Comparison of ENCODE assay signal across 10 cellular contexts in the genomic region with DNA sequence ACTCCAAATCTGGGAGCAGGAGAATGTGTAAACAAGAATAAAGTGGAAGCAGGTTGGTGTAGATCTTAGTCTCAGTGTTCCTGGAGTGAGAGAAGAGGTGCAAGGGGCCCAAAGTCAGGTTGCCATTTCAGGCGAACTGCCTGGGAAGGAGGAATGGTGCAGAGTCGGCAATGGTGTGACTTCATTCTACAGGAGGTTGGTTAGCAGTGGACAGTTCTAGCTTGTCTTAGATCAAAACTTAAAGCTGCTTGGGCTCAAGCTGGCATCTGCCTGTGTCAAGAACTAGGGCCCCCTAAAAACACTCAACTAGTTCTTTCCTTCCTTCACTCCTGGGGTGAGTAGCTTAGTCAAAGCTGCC. TPM values are rescaled to one million over a fixed set of nuclear protein-coding genes. Genes with fewer than 3 reads are reported as not detected.
DNase-seq lines count a peak whose midpoint lies in the region; ATAC-seq and TF ChIP-seq lines count a peak whose summit lies in the region.
"Had no signal": no experiment of that assay in that cellular context is flagged by ENCODE, and none has a peak within 500 bp of the region (broad histone marks: within the 10 kb centered on the region; RNA-seq: fewer than 3 reads in every experiment).

No MANE protein-coding gene starts in this region.

- peaks cover 0 to 5% (median 2%) of the 10 kb centered on the region in 4 donors for H3K36me3 ChIP-seq in right lobe of liver
- H3K36me3 ChIP-seq in thymus (ENCODE audit: control insufficient read depth, insufficient read depth), result peaks cover 24% of the 10 kb centered on the region

- H3K4me3 Mint-ChIP-seq in activated CD4-positive, alpha-beta T cell treated with anti-CD3 and anti-CD28 coated beads, Interleukin-2, amount 10 ng/mL, durations not matched to agents 24 days and 14 days, result peak overlapping the region; percentile 80
- H3K4me3 Mint-ChIP-seq in activated naive CD8-positive, alpha-beta T cell treated with anti-CD3 and anti-CD28 coated beads, Interleukin-2, amount 10 ng/mL, durations not matched to agents 7 days and 5 days, result peak overlapping the region; percentile 99

- ATAC-seq in activated naive CD8-positive, alpha-beta T cell treated with anti-CD3 and anti-CD28 coated beads, Interleukin-2, amount 10 ng/mL, durations not matched to agents 7 days and 5 days (ENCODE audit: low read depth), result no peak
- no peak for ATAC-seq in right lobe of liver

- no peak for TF ChIP-seq POLR2A in right lobe of liver (IDR thresholded peaks at IDR 0.05)

- intact Hi-C loops in activated CD4-positive, alpha-beta T cell treated with anti-CD3 and anti-CD28 coated beads, Interleukin-2, amount 10 ng/mL, durations not matched to agents 24 days and 14 days (cut with micrococcal nuclease), result no loop called here
- intact Hi-C loops in right lobe of liver (cut with DNase I), result no loop called here
- intact Hi-C loops in head of caudate nucleus (cut with DNase I), result no loop called here

- H3K4me3 ChIP-seq in right lobe of liver, result peak overlapping the region in 1 of 3 donors; percentile 17
- H3K4me3 ChIP-seq in thymus (ENCODE audit: low read length), result peak overlapping the region; percentile 27

- H3K36me3 Mint-ChIP-seq in activated CD4-positive, alpha-beta T cell treated with anti-CD3 and anti-CD28 coated beads, Interleukin-2, amount 10 ng/mL, durations not matched to agents 24 days and 14 days (ENCODE audit: low read depth), result peaks cover 61% of the 10 kb centered on the region
- H3K36me3 Mint-ChIP-seq in activated naive CD8-positive, alpha-beta T cell treated with anti-CD3 and anti-CD28 coated beads, Interleukin-2, amount 10 ng/mL, durations not matched to agents 7 days and 5 days, result peaks cover 53% of the 10 kb centered on the region

- H3K27ac ChIP-seq in right lobe of liver, result peak overlapping the region; percentile 76 to 94 (median 85)
- H3K27ac ChIP-seq in thymus (ENCODE audit: low read depth), result peak overlapping the region; percentile 94

- H3K27ac Mint-ChIP-seq in activated CD4-positive, alpha-beta T cell treated with anti-CD3 and anti-CD28 coated beads, Interleukin-2, amount 10 ng/mL, durations not matched to agents 24 days and 14 days, result peak overlapping the region; percentile 91
- peak overlapping the region; percentile 90 for H3K27ac Mint-ChIP-seq in activated naive CD8-positive, alpha-beta T cell treated with anti-CD3 and anti-CD28 coated beads, Interleukin-2, amount 10 ng/mL, durations not matched to agents 7 days and 5 days

- POLR2A ChIA-PET in activated naive CD8-positive, alpha-beta T cell treated with anti-CD3 and anti-CD28 coated beads, Interleukin-2, amount 10 ng/mL, durations not matched to agents 7 days and 5 days (lab: Charles Lee), result interaction anchor here (0.5 to 8.4 kb wide), 13 partner anchors 11 to 250 kb away, joined by 3 to 56 read pairs (median 6); a partner anchor contains a TSS

- H3K27me3 ChIP-seq in right lobe of liver, result no peaks in the 10 kb centered on the region
- H3K27me3 ChIP-seq in thymus (ENCODE audit: control insufficient read depth, insufficient read depth), result peaks cover 20% of the 10 kb centered on the region

- H3K9me3 ChIP-seq in right lobe of liver (no peaks in the 10 kb centered on the region), thymus (ENCODE audit: control insufficient read depth) (no peaks in the 10 kb centered on the region)

- peaks cover 2 to 57% (median 30%) of the 10 kb centered on the region in 4 donors for H3K4me1 ChIP-seq in right lobe of liver
- H3K4me1 ChIP-seq in thymus (ENCODE audit: control insufficient read depth, insufficient read depth, low read length), result peaks cover 46% of the 10 kb centered on the region

- DNase-seq in activated CD4-positive, alpha-beta T cell treated with anti-CD3 and anti-CD28 coated beads, Interleukin-2, amount 10 ng/mL, durations not matched to agents 24 days and 14 days, result no peak
- no peak for DNase-seq in activated CD4-positive, alpha-beta T cell treated with anti-CD3 and anti-CD28 coated beads, Interleukin-2, amount 50 U/mL, for 1 hour
- no peak for DNase-seq in activated naive CD8-positive, alpha-beta T cell treated with anti-CD3 and anti-CD28 coated beads, Interleukin-2, amount 10 ng/mL, durations not matched to agents 7 days and 5 days
- no peak for DNase-seq in right lobe of liver
- no peak for DNase-seq in head of caudate nucleus
- DNase-seq in NCI-H1417 (lab: John Stamatoyannopoulos, UW), result no peak
- no peak for DNase-seq in DMS79 treated with DMSO at 0.1 percent for 48 hours (lab: John Stamatoyannopoulos, UW)
- DNase-seq: KG1; stimulated activated CD4-positive, alpha-beta T cell treated with anti-CD3 and anti-CD28 coated beads, Interleukin-2, amount 100 ng/mL, for 24 hours had no signal

- 58% methylated on average over 2 of the region's 2 CpGs for WGBS in right lobe of liver (ENCODE audit: insufficient coverage, low coverage, low lambda C conversion rate, missing lambda C conversion rate)
- WGBS in thymus, result 86% methylated on average over 2 of the region's 2 CpGs

- no peaks in the 10 kb centered on the region for H3K27me3 Mint-ChIP-seq in activated CD4-positive, alpha-beta T cell treated with anti-CD3 and anti-CD28 coated beads, Interleukin-2, amount 10 ng/mL, durations not matched to agents 24 days and 14 days
- H3K27me3 Mint-ChIP-seq in activated naive CD8-positive, alpha-beta T cell treated with anti-CD3 and anti-CD28 coated beads, Interleukin-2, amount 10 ng/mL, durations not matched to agents 7 days and 5 days, result no peaks in the 10 kb centered on the region

- H3K4me1 Mint-ChIP-seq in activated CD4-positive, alpha-beta T cell treated with anti-CD3 and anti-CD28 coated beads, Interleukin-2, amount 10 ng/mL, durations not matched to agents 24 days and 14 days, result peaks cover 78% of the 10 kb centered on the region
- peaks cover 74% of the 10 kb centered on the region for H3K4me1 Mint-ChIP-seq in activated naive CD8-positive, alpha-beta T cell treated with anti-CD3 and anti-CD28 coated beads, Interleukin-2, amount 10 ng/mL, durations not matched to agents 7 days and 5 days

- TF ChIP-seq CTCF in right lobe of liver (IDR thresholded peaks at IDR 0.05), result no peak

- H3K9me3 Mint-ChIP-seq in activated CD4-positive, alpha-beta T cell treated with anti-CD3 and anti-CD28 coated beads, Interleukin-2, amount 10 ng/mL, durations not matched to agents 24 days and 14 days, result no peaks in the 10 kb centered on the region
- H3K9me3 Mint-ChIP-seq in activated naive CD8-positive, alpha-beta T cell treated with anti-CD3 and anti-CD28 coated beads, Interleukin-2, amount 10 ng/mL, durations not matched to agents 7 days and 5 days, result no peaks in the 10 kb centered on the region

RNA-seq across cellular contexts. Expression of a gene that starts 3.5 kb away (rescaled TPM):
- total RNA-seq in activated CD4-positive, alpha-beta T cell treated with anti-CD3 and anti-CD28 coated beads, Interleukin-2, amount 10 ng/mL, durations not matched to agents 24 days and 14 days, result 29.1 and 31.7 TPM in 2 replicates
- total RNA-seq in activated naive CD8-positive, alpha-beta T cell treated with anti-CD3 and anti-CD28 coated beads, Interleukin-2, amount 10 ng/mL, durations not matched to agents 7 days and 5 days, result 10 to 100 TPM; 34.0 to 36.0 TPM
- 10 to 100 TPM; 17.7 to 28.1 (median 21.9) TPM for total RNA-seq in right lobe of liver
- 55.1 TPM for polyA plus RNA-seq in thymus

RNA-seq across cellular contexts. Expression of a gene that starts 3.6 kb away (rescaled TPM):
- total RNA-seq in activated CD4-positive, alpha-beta T cell treated with anti-CD3 and anti-CD28 coated beads, Interleukin-2, amount 10 ng/mL, durations not matched to agents 24 days and 14 days, result 4.6 and 4.9 TPM in 2 replicates
- 1 to 10 TPM; 3.3 to 4.1 TPM for total RNA-seq in activated naive CD8-positive, alpha-beta T cell treated with anti-CD3 and anti-CD28 coated beads, Interleukin-2, amount 10 ng/mL, durations not matched to agents 7 days and 5 days
- 1 to 10 TPM; 2.1 to 4.2 (median 2.8) TPM for total RNA-seq in right lobe of liver
- polyA plus RNA-seq in thymus, result 11.3 TPM

RNA-seq across cellular contexts. Expression of a gene that starts 4.2 kb away (rescaled TPM):
- total RNA-seq in activated CD4-positive, alpha-beta T cell treated with anti-CD3 and anti-CD28 coated beads, Interleukin-2, amount 10 ng/mL, durations not matched to agents 24 days and 14 days, result not detected in 2 replicates
- not detected for total RNA-seq in activated naive CD8-positive, alpha-beta T cell treated with anti-CD3 and anti-CD28 coated beads, Interleukin-2, amount 10 ng/mL, durations not matched to agents 7 days and 5 days
- 1 to 10 TPM in 1 of 6 experiments, under 1 TPM in 3, not detected in 2; 0.27 to 2.0 (median 0.57) TPM for total RNA-seq in right lobe of liver
- 0.23 TPM for polyA plus RNA-seq in thymus

RNA-seq across cellular contexts. Expression of a gene that starts 4.9 kb away (rescaled TPM):
- total RNA-seq in activated CD4-positive, alpha-beta T cell treated with anti-CD3 and anti-CD28 coated beads, Interleukin-2, amount 10 ng/mL, durations not matched to agents 24 days and 14 days, result 235 and 240 TPM in 2 replicates
- 100 to 1,000 TPM; 237 to 266 TPM for total RNA-seq in activated naive CD8-positive, alpha-beta T cell treated with anti-CD3 and anti-CD28 coated beads, Interleukin-2, amount 10 ng/mL, durations not matched to agents 7 days and 5 days
- total RNA-seq in right lobe of liver, result 100 to 1,000 TPM in 1 of 6 experiments, 10 to 100 TPM in 5; 14.9 to 114 (median 35.6) TPM
- polyA plus RNA-seq in thymus, result 102 TPM

RNA-seq across cellular contexts. Expression of a gene that starts 19.2 kb away (rescaled TPM):
- 144 and 149 TPM in 2 replicates for total RNA-seq in activated CD4-positive, alpha-beta T cell treated with anti-CD3 and anti-CD28 coated beads, Interleukin-2, amount 10 ng/mL, durations not matched to agents 24 days and 14 days
- total RNA-seq in activated naive CD8-positive, alpha-beta T cell treated with anti-CD3 and anti-CD28 coated beads, Interleukin-2, amount 10 ng/mL, durations not matched to agents 7 days and 5 days, result 100 to 1,000 TPM; 170 to 177 TPM
- 10 to 100 TPM; 19.3 to 27.8 (median 24.5) TPM for total RNA-seq in right lobe of liver
- polyA plus RNA-seq in thymus, result 91.6 TPM
